ENCODE assay signal across 1 cellular context in genomic region chr11:134223836-134224709, GRCh38.
TF ChIP-seq lines count a peak whose summit lies in the region.

Gene NCAPD3, minus strand, starts transcription at chr11:134223967. Its CDS starts 41 bp downstream, at chr11:134223926.
Gene VPS26B, plus strand, starts transcription at chr11:134224671. Its CDS starts 452 bp downstream, at chr11:134225123.

TF ChIP-seq in HCT116, 20 proteins besides CTCF, POLR2A, EP300 and RAD21 (continued from another document):
- TF ChIP-seq ATF3 (IDR thresholded peaks at IDR 0.05): no peak
